ENCODE assay signal across 12 cellular contexts in the genomic region with DNA sequence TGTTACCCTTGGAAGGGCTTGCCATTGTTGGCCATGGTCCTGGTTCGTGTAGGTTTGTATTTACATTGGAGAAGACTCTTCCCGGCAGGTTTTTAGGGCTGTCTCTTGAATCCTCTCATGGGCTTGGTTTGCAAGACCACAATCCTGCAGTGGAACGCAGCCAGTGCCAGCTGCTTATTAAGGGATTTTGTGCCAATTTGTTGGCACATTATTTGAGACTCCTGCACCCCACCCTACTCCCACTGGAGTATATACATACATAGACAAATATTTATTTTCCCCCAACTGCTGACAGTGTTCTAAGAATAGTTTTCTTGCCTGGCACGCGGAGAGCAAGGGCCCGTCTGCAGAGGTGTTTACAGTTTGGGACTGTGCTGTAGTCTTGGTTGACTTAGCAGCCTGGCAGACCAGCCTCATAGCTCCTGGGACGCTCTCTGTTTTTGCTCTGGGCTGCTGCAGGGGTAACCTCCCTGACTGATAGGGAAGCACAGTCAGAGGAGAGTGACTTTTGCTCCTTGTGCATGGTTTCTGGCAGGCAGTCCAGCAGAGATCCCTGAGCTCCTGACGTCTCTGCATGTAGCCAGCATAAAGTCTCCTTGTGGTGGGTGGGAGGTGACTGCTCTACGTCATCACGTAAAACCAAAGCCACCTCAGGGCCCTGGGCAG. TPM values are rescaled to one million over a fixed set of nuclear protein-coding genes. Genes with fewer than 3 reads are reported as not detected.
DNase-seq lines count a peak whose midpoint lies in the region; ATAC-seq and TF ChIP-seq lines count a peak whose summit lies in the region.
"Had no signal": no experiment of that assay in that cellular context is flagged by ENCODE, and none has a peak within 500 bp of the region (broad histone marks: within the 10 kb centered on the region; RNA-seq: fewer than 3 reads in every experiment).

No MANE protein-coding gene starts in this region.

- H3K36me3 ChIP-seq in mucosa of rectum (ENCODE audit: control insufficient read depth in 2 of 2, insufficient read depth in 2 of 2, low read length in 2 of 2) (no peaks in the 10 kb centered on the region), uterus (no peaks in the 10 kb centered on the region)

- H3K9me3 Mint-ChIP-seq in activated naive CD4-positive, alpha-beta T cell treated with anti-CD3 and anti-CD28 coated beads, Interleukin-2, amount 50 U/mL, for 24 hours, result no peaks in the 10 kb centered on the region
- H3K9me3 Mint-ChIP-seq: stimulated activated memory B cell treated with anti-CD40 and anti-IgM and Interleukin-4, amounts not matched to agents 10 μg/mL and 1 μg/mL and 100 μg/mL, for 72 hours had no signal

- H3K36me3 Mint-ChIP-seq in activated naive CD4-positive, alpha-beta T cell treated with anti-CD3 and anti-CD28 coated beads, Interleukin-2, amount 50 U/mL, for 24 hours, result no peaks in the 10 kb centered on the region
- H3K36me3 Mint-ChIP-seq: stimulated activated memory B cell treated with anti-CD40 and anti-IgM and Interleukin-4, amounts not matched to agents 10 μg/mL and 1 μg/mL and 100 μg/mL, for 72 hours had no signal

- H3K9me3 ChIP-seq in mucosa of rectum (ENCODE audit: control insufficient read depth in 2 of 2, low read length in 2 of 2), result no peaks in the 10 kb centered on the region
- H3K9me3 ChIP-seq in uterus, result no peaks in the 10 kb centered on the region

- DNase-seq in activated naive CD4-positive, alpha-beta T cell treated with anti-CD3 and anti-CD28 coated beads, Interleukin-2, amount 50 U/mL, for 16 hours, result no peak
- DNase-seq in astrocyte of the spinal cord (ENCODE audit: low read depth, low spot score) (peak; percentile 2), uterus (no peak), CD1c-positive myeloid dendritic cell (ENCODE audit: extremely low spot score) (no peak)
- DNase-seq: activated gamma-delta T cell treated with Interleukin-2 at 50 U/mL for 16 hours, left cardiac atrium had no signal

- TF ChIP-seq POLR2A in uterus (IDR thresholded peaks at IDR 0.05), result no peak

- H3K4me1 ChIP-seq in mucosa of rectum (ENCODE audit: control insufficient read depth in 2 of 2, insufficient read depth in 2 of 2, low read length in 2 of 2), result peaks cover 41 to 62% of the 10 kb centered on the region in 2 donors
- peaks cover 16 to 18% of the 10 kb centered on the region in 2 donors for H3K4me1 ChIP-seq in uterus

- H3K27me3 ChIP-seq in mucosa of rectum (ENCODE audit: control insufficient read depth in 2 of 2, insufficient read depth in 2 of 2, low read length in 2 of 2) (no peaks in the 10 kb centered on the region), uterus (no peaks in the 10 kb centered on the region)

- H3K4me1 Mint-ChIP-seq in activated naive CD4-positive, alpha-beta T cell treated with anti-CD3 and anti-CD28 coated beads, Interleukin-2, amount 50 U/mL, for 24 hours, result peaks cover 43% of the 10 kb centered on the region

- H3K4me3 ChIP-seq in astrocyte of the spinal cord (ENCODE audit: low read depth, low read length) (no peak overlapping the region), mucosa of rectum (ENCODE audit: low read length in 2 of 2) (peak overlapping the region in 1 of 2 donors; percentile 42), uterus (peak overlapping the region in 1 of 2 donors; percentile 3)

- no peak overlapping the region for H3K9ac ChIP-seq in mucosa of rectum (ENCODE audit: low read depth in 1 of 2, low read length in 2 of 2)

- no peak for TF ChIP-seq CTCF in astrocyte of the spinal cord (IDR thresholded peaks at IDR 0.05; ENCODE audit: low read depth, low read length)
- TF ChIP-seq CTCF in uterus (IDR thresholded peaks at IDR 0.05), result no peak

- H3K27ac ChIP-seq in mucosa of rectum (ENCODE audit: low read depth in 2 of 2, low read length in 2 of 2) (peak overlapping the region; percentile 2 to 12), uterus (peak overlapping the region; percentile 77 to 86)

- ATAC-seq in SK-N-SH treated with all-trans-retinoic acid at 6 μM for 48 hours (no peak), HG02852 (IDR thresholded peaks at IDR 0.05; ENCODE audit: unreplicated experiment) (no peak)
- ATAC-seq: stimulated activated memory B cell treated with anti-CD40 and anti-IgM and Interleukin-4, amounts not matched to agents 10 μg/mL and 1 μg/mL and 100 μg/mL, for 72 hours had no signal

- peaks cover 5% of the 10 kb centered on the region for H3K27me3 Mint-ChIP-seq in activated naive CD4-positive, alpha-beta T cell treated with anti-CD3 and anti-CD28 coated beads, Interleukin-2, amount 50 U/mL, for 24 hours

- peak overlapping the region; percentile 13 for H3K27ac Mint-ChIP-seq in activated naive CD4-positive, alpha-beta T cell treated with anti-CD3 and anti-CD28 coated beads, Interleukin-2, amount 50 U/mL, for 24 hours
- H3K27ac Mint-ChIP-seq: stimulated activated memory B cell treated with anti-CD40 and anti-IgM and Interleukin-4, amounts not matched to agents 10 μg/mL and 1 μg/mL and 100 μg/mL, for 72 hours had no signal

- in situ Hi-C loops in astrocyte of the spinal cord (cut with HindIII; ENCODE audit: low sequenced_read_pairs), result no loop called here

- peak overlapping the region; percentile 31 for H3K4me3 Mint-ChIP-seq in activated naive CD4-positive, alpha-beta T cell treated with anti-CD3 and anti-CD28 coated beads, Interleukin-2, amount 50 U/mL, for 24 hours
- H3K4me3 Mint-ChIP-seq: stimulated activated memory B cell treated with anti-CD40 and anti-IgM and Interleukin-4, amounts not matched to agents 10 μg/mL and 1 μg/mL and 100 μg/mL, for 72 hours had no signal

- intact Hi-C loops in uterus (cut with DNase I; ENCODE audit: low total_unique reads), result no loop called here

TF ChIP-seq in SK-N-SH treated with all-trans-retinoic acid at 6 μM for 48 hours, 23 proteins besides CTCF, POLR2A, EP300 and RAD21 (continues in another document):
- TF ChIP-seq ZNF565 (CRISPR knock-in tag; conservative IDR thresholded peaks at IDR 0.05; ENCODE audit: low read depth) (no peak), TOX (CRISPR knock-in tag; IDR thresholded peaks at IDR 0.05; ENCODE audit: borderline replicate concordance) (no peak), ARNTL (CRISPR knock-in tag; IDR thresholded peaks at IDR 0.05; ENCODE audit: borderline replicate concordance, low read depth) (no peak), PPARA (CRISPR knock-in tag; IDR thresholded peaks at IDR 0.05; ENCODE audit: borderline replicate concordance) (no peak), POU6F1 (CRISPR knock-in tag; IDR thresholded peaks at IDR 0.05; ENCODE audit: borderline replicate concordance, low read depth) (no peak), SNAI2 (CRISPR knock-in tag; IDR thresholded peaks at IDR 0.05) (no peak), CSDC2 (CRISPR knock-in tag; IDR thresholded peaks at IDR 0.05) (no peak), OSR1 (CRISPR knock-in tag; IDR thresholded peaks at IDR 0.05) (no peak), ZNF8 (CRISPR knock-in tag; IDR thresholded peaks at IDR 0.05) (no peak), ESRRG (CRISPR knock-in tag; IDR thresholded peaks at IDR 0.05) (no peak), ZFP30 (CRISPR knock-in tag; IDR thresholded peaks at IDR 0.05) (no peak)
- TF ChIP-seq, protein P1, sequence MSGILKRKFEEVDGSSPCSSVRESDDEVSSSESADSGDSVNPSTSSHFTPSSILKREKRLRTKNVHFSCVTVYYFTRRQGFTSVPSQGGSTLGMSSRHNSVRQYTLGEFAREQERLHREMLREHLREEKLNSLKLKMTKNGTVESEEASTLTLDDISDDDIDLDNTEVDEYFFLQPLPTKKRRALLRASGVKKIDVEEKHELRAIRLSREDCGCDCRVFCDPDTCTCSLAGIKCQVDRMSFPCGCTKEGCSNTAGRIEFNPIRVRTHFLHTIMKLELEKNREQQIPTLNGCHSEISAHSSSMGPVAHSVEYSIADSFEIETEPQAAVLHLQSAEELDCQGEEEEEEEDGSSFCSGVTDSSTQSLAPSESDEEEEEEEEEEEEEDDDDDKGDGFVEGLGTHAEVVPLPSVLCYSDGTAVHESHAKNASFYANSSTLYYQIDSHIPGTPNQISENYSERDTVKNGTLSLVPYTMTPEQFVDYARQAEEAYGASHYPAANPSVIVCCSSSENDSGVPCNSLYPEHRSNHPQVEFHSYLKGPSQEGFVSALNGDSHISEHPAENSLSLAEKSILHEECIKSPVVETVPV (CRISPR knock-in tag; IDR thresholded peaks at IDR 0.05), result no peak
- TF ChIP-seq, protein P2, sequence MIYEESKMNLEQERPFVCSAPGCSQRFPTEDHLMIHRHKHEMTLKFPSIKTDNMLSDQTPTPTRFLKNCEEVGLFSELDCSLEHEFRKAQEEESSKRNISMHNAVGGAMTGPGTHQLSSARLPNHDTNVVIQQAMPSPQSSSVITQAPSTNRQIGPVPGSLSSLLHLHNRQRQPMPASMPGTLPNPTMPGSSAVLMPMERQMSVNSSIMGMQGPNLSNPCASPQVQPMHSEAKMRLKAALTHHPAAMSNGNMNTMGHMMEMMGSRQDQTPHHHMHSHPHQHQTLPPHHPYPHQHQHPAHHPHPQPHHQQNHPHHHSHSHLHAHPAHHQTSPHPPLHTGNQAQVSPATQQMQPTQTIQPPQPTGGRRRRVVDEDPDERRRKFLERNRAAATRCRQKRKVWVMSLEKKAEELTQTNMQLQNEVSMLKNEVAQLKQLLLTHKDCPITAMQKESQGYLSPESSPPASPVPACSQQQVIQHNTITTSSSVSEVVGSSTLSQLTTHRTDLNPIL (CRISPR knock-in tag; IDR thresholded peaks at IDR 0.05; ENCODE audit: low read depth), result no peak

RNA-seq across cellular contexts. Expression of gene LDLRAD4, which starts 1.9 kb away (rescaled TPM):
- 10 to 100 TPM; 23.8 to 82.2 (median 39.3) TPM for total RNA-seq in uterus
- total RNA-seq: NCI-H460 had no signal
